ENCODE assay signal across 5 cellular contexts in genomic region chr15:63520462-63520861, GRCh38. TPM values are rescaled to one million over a fixed set of nuclear protein-coding genes. Genes with fewer than 3 reads are reported as not detected.
DNase-seq lines count a peak whose midpoint lies in the region; ATAC-seq, FAIRE-seq and TF ChIP-seq lines count a peak whose summit lies in the region.
"Not testable (repeated sequence)": the region's sequence is repeated elsewhere in the genome, so short reads cannot be mapped to it uniquely, and the experiment has no call there.

No MANE protein-coding gene starts in this region.

- H2BK15ac ChIP-seq in H1 (ENCODE audit: low read length): not testable (repeated sequence)

- not testable (repeated sequence) for H3K4me3 ChIP-seq in H1 (ENCODE audit: extremely low read depth in 1 of 4, insufficient read depth in 2 of 4, low read depth in 3 of 4, low read length in 4 of 4); HepG2 (replicated peaks in 1 of 3; ENCODE audit: insufficient read depth in 1 of 3, low read depth in 2 of 3, low read length in 3 of 3)

- not testable (repeated sequence) for H2BK5ac ChIP-seq in H1 (ENCODE audit: low read depth, low read length)

- H3K27me3 Mint-ChIP-seq in T-helper 17 cell; activated naive CD8-positive, alpha-beta T cell; natural killer cell (ENCODE audit: low read depth in 2 of 2): not testable (repeated sequence)

- not testable (repeated sequence) for H2BK12ac ChIP-seq in H1 (ENCODE audit: low read depth, low read length)

- H2AFZ ChIP-seq in H1 (ENCODE audit: low read length); HepG2 (ENCODE audit: low read length): not testable (repeated sequence)

- POLR2A ChIA-PET in H1 (lab: Charles Lee; ENCODE audit: partially characterized antibody): interaction anchor here (0.9 kb wide), 1 partner anchor 15 kb away, joined by 3 read pairs; no protein-coding TSS in a partner anchor
- POLR2A ChIA-PET in HepG2 (lab: Yijun Ruan, JAX): interaction anchor here (1.1 kb wide), 1 partner anchor 17 kb away, joined by 5 read pairs; the partner anchor contains the start of gene USP3

- not testable (repeated sequence) for H3K9me3 ChIP-seq in T-helper 17 cell (ENCODE audit: control insufficient read depth, low read length, poor library complexity, severe bottlenecking); H1 (ENCODE audit: insufficient read depth in 2 of 2, low read depth in 1 of 2, low read length in 1 of 2); HepG2 (ENCODE audit: low read length)

- intact Hi-C loops in HepG2 (cut with micrococcal nuclease; ENCODE audit: unreplicated experiment): not testable (repeated sequence)
- intact Hi-C loops in natural killer cell (cut with micrococcal nuclease): loop anchor here (5.0 kb wide), 1 partner anchor 33 kb away; no protein-coding TSS in a partner anchor

- H3K9ac ChIP-seq in H1 (replicated peaks in 1 of 4; ENCODE audit: extremely low read depth in 1 of 4, low read depth in 3 of 4, low read length in 3 of 4); HepG2 (ENCODE audit: insufficient read depth, low read depth, low read length): not testable (repeated sequence)

- WGBS in H1 (ENCODE audit: extremely low coverage in 1 of 2, insufficient coverage in 1 of 2, insufficient read length in 1 of 2, insufficient replicate concordance in 2 of 2, low coverage in 1 of 2, low lambda C conversion rate in 2 of 2, missing lambda C conversion rate in 1 of 2), 2 experiments: 90% methylated on average over 5 of the region's 7 CpGs; no CpG with 5 or more reads in 1 of the 2 experiments
- 94% methylated on average over 7 of the region's 7 CpGs for WGBS in HepG2 (ENCODE audit: low lambda C conversion rate)

- H3K4me1 Mint-ChIP-seq in T-helper 17 cell (peaks cover 76% of the 10 kb centered on the region), natural killer cell (peaks cover 91 to 93% of the 10 kb centered on the region in 2 donors)
- peaks cover 95% of the 10 kb centered on the region for H3K4me1 Mint-ChIP-seq in activated naive CD8-positive, alpha-beta T cell (ENCODE audit: low read depth)

- not testable (repeated sequence) for H2AK5ac ChIP-seq in H1 (ENCODE audit: low read depth, low read length)

- H3K4me1 ChIP-seq in H1 (replicated peaks in 1 of 4; ENCODE audit: control insufficient read depth in 3 of 4, insufficient read depth in 4 of 4, low read length in 3 of 4): not testable (repeated sequence)
- H3K4me1 ChIP-seq in HepG2 (ENCODE audit: insufficient read depth, low read length): peaks cover 81% of the 10 kb centered on the region

- not testable (repeated sequence) for H4K5ac ChIP-seq in H1 (ENCODE audit: insufficient read length, low read depth, low read length)

- H3K79me1 ChIP-seq in H1 (ENCODE audit: low read depth, low read length): not testable (repeated sequence)

- not testable (repeated sequence) for TF ChIP-seq EP300 in H1 (IDR thresholded peaks at IDR 0.05; ENCODE audit: borderline replicate concordance in 1 of 2, low read depth in 2 of 2, low read length in 2 of 2); HepG2 (IDR thresholded peaks at IDR 0.05; ENCODE audit: low read depth in 2 of 2, low read length in 2 of 2); HepG2 (CRISPR knock-in tag; IDR thresholded peaks at IDR 0.05; ENCODE audit: borderline replicate concordance)

- H3K27ac ChIP-seq in H1 (ENCODE audit: low read depth, low read length); HepG2 (ENCODE audit: extremely low read length, insufficient read depth, low read length): not testable (repeated sequence)

- in situ Hi-C loops in HepG2 (cut with HindIII; ENCODE audit: extremely low pct_ligation_motif_present, low pct_unique_long_range_greater_than_20kb): not testable (repeated sequence)

- not testable (repeated sequence) for H3K23ac ChIP-seq in H1 (ENCODE audit: insufficient read length)

- not testable (repeated sequence) for H3K4me2 ChIP-seq in H1 (ENCODE audit: insufficient read depth in 1 of 2, low read depth in 2 of 2, low read length in 2 of 2); HepG2 (ENCODE audit: low read depth, low read length)

- not testable (repeated sequence) for BruUV-seq in HepG2 (replicated peaks; lab: Mats Ljungman, UMichigan)

- H2BK120ac ChIP-seq in H1 (replicated peaks; ENCODE audit: low read depth, low read length): not testable (repeated sequence)

- not testable (repeated sequence) for TF ChIP-seq CTCF in H1 (IDR thresholded peaks at IDR 0.05; ENCODE audit: control extremely low read depth in 1 of 3, insufficient read depth in 1 of 3, low read depth in 1 of 3, low read length in 3 of 3); HepG2 (CRISPR knock-in tag; IDR thresholded peaks at IDR 0.05); natural killer cell (IDR thresholded peaks at IDR 0.05)

- H3K56ac ChIP-seq in H1 (replicated peaks; ENCODE audit: insufficient read length, low read depth, low read length): not testable (repeated sequence)

- H3K4ac ChIP-seq in H1 (replicated peaks; ENCODE audit: insufficient read length, low read depth, low read length): not testable (repeated sequence)

- H4K20me1 ChIP-seq in H1 (replicated peaks in 1 of 2; ENCODE audit: control insufficient read depth in 1 of 2, insufficient read depth in 2 of 2, low read length in 2 of 2) (peaks cover 0 to 12% of the 10 kb centered on the region in 2 experiments), HepG2 (ENCODE audit: insufficient read depth, low read length) (peaks cover 49% of the 10 kb centered on the region)

- not testable (repeated sequence) for H3K36me3 Mint-ChIP-seq in T-helper 17 cell (ENCODE audit: low read depth); activated naive CD8-positive, alpha-beta T cell; natural killer cell

- H4K8ac ChIP-seq in H1 (ENCODE audit: extremely low read depth, insufficient read depth, low read length): not testable (repeated sequence)

- ATAC-seq in T-helper 17 cell, HepG2, natural killer cell: not testable (repeated sequence)

- not testable (repeated sequence) for H2BK20ac ChIP-seq in H1 (ENCODE audit: low read length)

- not testable (repeated sequence) for H3K18ac ChIP-seq in H1 (ENCODE audit: extremely low read depth, low read length)

- H3K27me3 ChIP-seq in H1 (replicated peaks in 1 of 4; ENCODE audit: control insufficient read depth in 3 of 4, extremely low read depth in 1 of 4, insufficient read depth in 3 of 4, low read length in 3 of 4); HepG2 (ENCODE audit: control insufficient read depth in 1 of 2, insufficient read depth in 2 of 2, low read length in 2 of 2): not testable (repeated sequence)

- not testable (repeated sequence) for TF ChIP-seq RAD21 in H1 (IDR thresholded peaks at IDR 0.05 in 1 of 2, conservative IDR thresholded peaks at IDR 0.05 in 1 of 2; ENCODE audit: low read depth in 2 of 2, low read length in 2 of 2); HepG2 (CRISPR knock-in tag; IDR thresholded peaks at IDR 0.05)

- not testable (repeated sequence) for H4K91ac ChIP-seq in H1 (replicated peaks; ENCODE audit: insufficient read length, low read length)

- FAIRE-seq in H1 (lab: Jason Lieb, UNC); HepG2 (lab: Jason Lieb, UNC): not testable (repeated sequence)

- CTCF ChIA-PET in H1 (lab: Charles Lee; ENCODE audit: partially characterized antibody): interaction anchor here (0.7 to 4.6 kb wide), 3 partner anchors 10 to 451 kb away, joined by 3 to 39 read pairs (median 21); no protein-coding TSS in a partner anchor
- CTCF ChIA-PET in HepG2 (lab: Yijun Ruan, JAX; ENCODE audit: low intra/inter-chr PET ratio, low total read pairs): not testable (repeated sequence)

- H3K79me2 ChIP-seq in H1 (ENCODE audit: control insufficient read depth in 1 of 2, insufficient read depth in 2 of 2, low read length in 2 of 2) (peaks cover 0 to 47% of the 10 kb centered on the region in 2 experiments; a peak in 2 of 4 replicates), HepG2 (ENCODE audit: insufficient read depth, low read length) (peaks cover 99% of the 10 kb centered on the region)

- H3K36me3 ChIP-seq in H1 (ENCODE audit: control insufficient read depth in 2 of 4, insufficient read depth in 4 of 4, low read length in 3 of 4); HepG2 (replicated peaks in 1 of 2; ENCODE audit: control insufficient read depth in 1 of 2, insufficient read depth in 2 of 2, low read length in 2 of 2): not testable (repeated sequence)

- not testable (repeated sequence) for H3K23me2 ChIP-seq in H1 (ENCODE audit: low read depth, low read length)

- H3K14ac ChIP-seq in H1 (ENCODE audit: insufficient read length): not testable (repeated sequence)

- not testable (repeated sequence) for TF ChIP-seq POLR2A in H1 (IDR thresholded peaks at IDR 0.05; ENCODE audit: control extremely low read depth in 1 of 2, low read depth in 2 of 2, low read length in 2 of 2); HepG2 (IDR thresholded peaks at IDR 0.05; ENCODE audit: insufficient read depth in 1 of 2, low read depth in 2 of 2, low read length in 2 of 2)

- H3K9me3 Mint-ChIP-seq in activated naive CD8-positive, alpha-beta T cell (ENCODE audit: low read depth); natural killer cell: not testable (repeated sequence)

- not testable (repeated sequence) for H3K27ac Mint-ChIP-seq in T-helper 17 cell
- H3K27ac Mint-ChIP-seq in activated naive CD8-positive, alpha-beta T cell: peak overlapping the region; percentile 24
- H3K27ac Mint-ChIP-seq in natural killer cell: peak overlapping the region; percentile 4 to 74

- peak overlapping the region; percentile 46 for H3K4me3 Mint-ChIP-seq in T-helper 17 cell
- not testable (repeated sequence) for H3K4me3 Mint-ChIP-seq in activated naive CD8-positive, alpha-beta T cell; natural killer cell

- not testable (repeated sequence) for DNase-seq in T-helper 17 cell; H1 (ENCODE audit: low read depth in 1 of 2, low spot score in 2 of 2); HepG2 (ENCODE audit: low spot score); natural killer cell

RNA-seq across cellular contexts. Expression of gene USP3, which starts 16.1 kb away (rescaled TPM):
- total RNA-seq in T-helper 17 cell (100 to 1,000 TPM; 219 to 288 TPM), HepG2 (2016; rRNA removed; fragmentation: Illumina TruSeq; extraction: Trizol) (55.9 and 61.2 TPM in 2 replicates), natural killer cell (100 to 1,000 TPM; 163 to 187 (median 169) TPM)
- total RNA-seq in H1 (2021; fragmentation: NEBNext Ultra II Directional; extraction: Animal tissue kit (Norgen Biotek cat#: 25700)): 10.8 and 15.5 TPM in 2 replicates
- polyA plus RNA-seq in H1 (2011; rRNA removed) (10.0 and 16.2 TPM in 2 replicates), HepG2 (2011; rRNA removed) (14.3 and 16.0 TPM in 2 replicates)
- polyA plus RNA-seq in H1 (2011; cell fraction: cytosol; rRNA removed): 6.9 TPM
- 16.9 TPM for polyA plus RNA-seq in H1 (2011; cell fraction: nucleus; rRNA removed)
- 17.5 to 23.1 TPM (median 18.6 TPM) in 4 replicates for polyA plus RNA-seq in H1 (2012, experiment 1 of 2)
- 4.9 TPM for polyA plus RNA-seq in H1 (2012, experiment 2 of 2)
- polyA plus RNA-seq in H1 (2013, experiment 1 of 2): 7.8 TPM
- 6.8 TPM for polyA plus RNA-seq in H1 (2013, experiment 2 of 2)
- polyA minus RNA-seq in H1 (2011; rRNA and poly(A)+ RNA removed): 12.4 and 29.6 TPM in 2 replicates
- polyA minus RNA-seq in H1 (2011; cell fraction: cytosol; rRNA and poly(A)+ RNA removed): 15.0 TPM
- 33.1 TPM for polyA minus RNA-seq in H1 (2011; cell fraction: nucleus; rRNA and poly(A)+ RNA removed)
- total RNA-seq in HepG2 (2016; cell fraction: cytosol; rRNA removed; fragmentation: Illumina TruSeq; extraction: Trizol; ENCODE audit: low read depth): 201 and 217 TPM in 2 replicates
- total RNA-seq in HepG2 (2016; cell fraction: insoluble cytoplasmic fraction; rRNA removed; fragmentation: Illumina TruSeq; extraction: Trizol): 52.9 and 64.6 TPM in 2 replicates
- total RNA-seq in HepG2 (2016; cell fraction: membrane; rRNA removed; fragmentation: Illumina TruSeq; extraction: Trizol): 111 and 117 TPM in 2 replicates
- total RNA-seq in HepG2 (2016; cell fraction: nucleus; rRNA removed; fragmentation: Illumina TruSeq; extraction: Trizol): 87.7 and 94.7 TPM in 2 replicates
- polyA plus RNA-seq in HepG2 (2011; cell fraction: cytosol; rRNA removed): 10.3 and 13.3 TPM in 2 replicates
- 39.8 and 44.5 TPM in 2 replicates for polyA plus RNA-seq in HepG2 (2011; cell fraction: nucleus; rRNA removed)
- polyA plus RNA-seq in HepG2 (2012): 36.2 and 40.8 TPM in 2 replicates
- 10.3 and 13.7 TPM in 2 replicates for polyA plus RNA-seq in HepG2 (2016; cell fraction: cytosol; fragmentation: Illumina TruSeq; extraction: Trizol; ENCODE audit: low read depth)
- polyA plus RNA-seq in HepG2 (2016; cell fraction: insoluble cytoplasmic fraction; fragmentation: Illumina TruSeq; extraction: Trizol; ENCODE audit: low read depth): 42.1 and 42.7 TPM in 2 replicates
- 25.5 and 25.9 TPM in 2 replicates for polyA plus RNA-seq in HepG2 (2016; cell fraction: membrane; fragmentation: Illumina TruSeq; extraction: Trizol; ENCODE audit: low read depth)
- 86.8 and 90.5 TPM in 2 replicates for polyA plus RNA-seq in HepG2 (2016; cell fraction: nucleus; fragmentation: Illumina TruSeq; extraction: Trizol; ENCODE audit: insufficient read depth, low read depth)
- polyA minus RNA-seq in HepG2 (2011; rRNA and poly(A)+ RNA removed; ENCODE audit: low replicate concordance): 30.9 and 34.8 TPM in 2 replicates
- 30.4 and 30.9 TPM in 2 replicates for polyA minus RNA-seq in HepG2 (2011; cell fraction: cytosol; rRNA and poly(A)+ RNA removed)
- polyA minus RNA-seq in HepG2 (2011; cell fraction: nucleus; rRNA and poly(A)+ RNA removed): 88.7 and 110 TPM in 2 replicates
